29 cellular contexts compared by ENCODE assay signal in genomic region chr18:50776383-50776782, GRCh38. TPM values are rescaled to one million over a fixed set of nuclear protein-coding genes. Genes with fewer than 3 reads are reported as not detected.
"Had no signal": no experiment of that assay in that cellular context is flagged by ENCODE, and none has a peak within 500 bp of the region (broad histone marks: within the 10 kb centered on the region; RNA-seq: fewer than 3 reads in every experiment).

No MANE protein-coding gene starts in this region.

- H3K27me3 ChIP-seq: breast epithelium had no signal

- H3K27ac ChIP-seq: breast epithelium, KMS-11, VCaP had no signal

- H3K4me1 ChIP-seq: breast epithelium had no signal

- H3K27ac Mint-ChIP-seq: activated CD4-positive, alpha-beta T cell treated with anti-CD3 and anti-CD28 coated beads for 36 hours; activated CD8-positive, alpha-beta T cell treated with anti-CD3 and anti-CD28 coated beads for 36 hours; activated naive CD4-positive, alpha-beta T cell treated with anti-CD3 and anti-CD28 coated beads, Interleukin-2, amount 50 U/mL, for 24 hours; activated T-cell treated with anti-CD3 and anti-CD28 coated beads, Interleukin-2, amount 50 U/mL, for 72 hours; activated T-helper 2 cell treated with anti-CD3 and anti-CD28 coated beads, Interferon-gamma antibody, Interleukin-2, Interleukin-4, amounts not matched to agents 10 μg/mL and 5 μg/mL and 100 μg/mL, durations not matched to agents 14 hours and 24 hours and 36 hours had no signal

- H3K4me2 ChIP-seq: KMS-11, SK-N-SH had no signal

- H3K9me3 Mint-ChIP-seq: activated CD8-positive, alpha-beta T cell treated with anti-CD3 and anti-CD28 coated beads for 36 hours; activated T-helper 2 cell treated with anti-CD3 and anti-CD28 coated beads, Interferon-gamma antibody, Interleukin-2, Interleukin-4, amounts not matched to agents 10 μg/mL and 5 μg/mL and 100 μg/mL, durations not matched to agents 14 hours and 24 hours and 36 hours had no signal

- H3K4me3 ChIP-seq: breast epithelium had no signal

- H3K4me1 Mint-ChIP-seq: activated CD4-positive, alpha-beta T cell treated with anti-CD3 and anti-CD28 coated beads for 36 hours; activated naive CD4-positive, alpha-beta T cell treated with anti-CD3 and anti-CD28 coated beads, Interleukin-2, amount 50 U/mL, for 24 hours had no signal

- H3K9ac ChIP-seq: KMS-11, SK-N-SH had no signal

- ATAC-seq: activated CD4-positive, alpha-beta T cell treated with anti-CD3 and anti-CD28 coated beads for 36 hours; activated CD8-positive, alpha-beta T cell treated with anti-CD3 and anti-CD28 coated beads for 36 hours; activated T-cell treated with anti-CD3 and anti-CD28 coated beads, Interleukin-2, amount 50 U/mL, for 72 hours; Panc1; Right ventricle myocardium inferior had no signal

- H3K9me3 ChIP-seq: SK-N-SH had no signal

- H3K4me3 Mint-ChIP-seq: activated CD4-positive, alpha-beta T cell treated with anti-CD3 and anti-CD28 coated beads for 36 hours; activated CD8-positive, alpha-beta T cell treated with anti-CD3 and anti-CD28 coated beads for 36 hours; activated naive CD4-positive, alpha-beta T cell treated with anti-CD3 and anti-CD28 coated beads, Interleukin-2, amount 50 U/mL, for 24 hours; activated T-cell treated with anti-CD3 and anti-CD28 coated beads, Interleukin-2, amount 50 U/mL, for 72 hours had no signal

- H3K36me3 ChIP-seq: breast epithelium had no signal

- DNase-seq: activated CD4-positive, alpha-beta T cell treated with anti-CD3 and anti-CD28 coated beads for 36 hours; activated CD4-positive, alpha-beta T cell treated with anti-CD3 and anti-CD28 coated beads, Interleukin-2, amount 50 U/mL, for 1 hour; activated CD8-positive, alpha-beta memory T cell treated with anti-CD3 and anti-CD28 coated beads, Interleukin-2, amount 50 U/mL, for 4 hours; activated CD8-positive, alpha-beta T cell treated with anti-CD3 and anti-CD28 coated beads for 36 hours; activated gamma-delta T cell treated with Interleukin-2 at 50 U/mL for 16 hours; activated T-cell treated with anti-CD3 and anti-CD28 coated beads, Interleukin-2, amount 50 U/mL, for 72 hours; aorta; caudate nucleus; NCI-H1092; NCI-H1436 treated with DMSO at 0.1 percent for 48 hours; NCI-H1930; NCI-H2107; NCI-H446 treated with DMSO at 0.1 percent for 48 hours; NCI-H524 treated with DMSO at 0.1 percent for 48 hours; NCI-H774; NK-92 treated with Interleukin-12 subunit alpha and Interleukin-12 subunit beta, amount 100 ng/mL, for 24 hours; OCI-M1; RPMI8226; SK-N-SH; T-helper 1 cell had no signal

RNA-seq across cellular contexts. Expression of gene MRO, which starts 43.4 kb away (rescaled TPM):
- total RNA-seq: activated CD4-positive, alpha-beta T cell treated with anti-CD3 and anti-CD28 coated beads for 36 hours; activated CD8-positive, alpha-beta T cell treated with anti-CD3 and anti-CD28 coated beads for 36 hours; activated T-cell treated with anti-CD3 and anti-CD28 coated beads, Interleukin-2, amount 50 U/mL, for 72 hours; activated T-helper 2 cell treated with anti-CD3 and anti-CD28 coated beads, Interferon-gamma antibody, Interleukin-2, Interleukin-4, amounts not matched to agents 10 μg/mL and 5 μg/mL and 100 μg/mL, durations not matched to agents 14 hours and 24 hours and 36 hours; MCF 10A; T-helper 2 cell treated with Interferon-gamma antibody and Interleukin-4, amounts not matched to agents 100 ng/mL and 5 ng/mL, for 36 hours had no signal
- polyA plus RNA-seq: SK-N-SH had no signal
